ENCODE assay signal across 13 cellular contexts in the genomic region with DNA sequence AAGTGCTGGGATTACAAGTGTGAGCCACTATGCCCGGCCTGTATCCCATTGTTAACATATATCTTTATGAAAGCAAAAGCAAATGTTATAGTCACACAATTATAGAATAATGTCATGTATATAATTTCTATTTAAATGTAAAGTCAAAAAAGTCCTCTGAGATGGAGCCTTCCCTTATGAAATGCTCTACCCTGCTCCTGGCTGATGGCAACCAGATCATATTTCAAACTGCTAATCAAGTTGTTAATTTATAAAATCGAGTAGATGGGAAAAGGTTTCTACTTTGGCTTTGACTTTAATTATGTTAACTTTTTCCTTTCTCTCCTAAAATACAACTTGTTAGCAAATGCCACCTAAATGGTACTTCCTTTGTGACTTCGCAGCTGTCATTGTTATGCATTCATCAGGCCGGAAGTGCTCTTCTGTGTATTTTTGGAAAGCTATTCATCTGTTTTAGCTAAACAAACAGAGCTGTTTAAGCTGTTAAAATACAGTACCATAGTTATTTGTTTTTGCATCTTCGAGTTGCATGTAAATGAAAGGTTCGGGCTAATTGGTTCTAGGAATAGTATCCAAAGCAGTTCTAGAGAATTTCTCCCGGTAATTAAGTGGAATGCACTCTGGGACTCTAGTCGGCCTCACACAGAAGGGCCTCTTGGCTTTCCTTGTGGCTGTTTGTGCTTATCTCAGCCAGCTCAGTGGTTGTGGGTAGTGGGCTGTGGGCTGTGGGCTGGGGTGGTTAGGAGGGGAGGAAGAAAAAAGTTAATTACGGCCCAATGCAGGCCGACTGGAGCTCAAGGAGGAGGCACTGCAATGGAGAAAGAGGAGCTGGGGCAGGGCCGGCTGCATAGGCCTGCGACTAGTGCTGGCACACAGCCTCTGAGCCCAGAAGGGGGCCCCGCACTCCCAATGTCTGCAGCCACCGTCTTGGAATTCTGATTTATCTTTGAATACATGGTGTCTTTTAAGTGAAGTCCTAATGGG. TPM values are rescaled to one million over a fixed set of nuclear protein-coding genes. Genes with fewer than 3 reads are reported as not detected.
DNase-seq lines count a peak whose midpoint lies in the region; ATAC-seq and TF ChIP-seq lines count a peak whose summit lies in the region.
"Had no signal": no experiment of that assay in that cellular context is flagged by ENCODE, and none has a peak within 500 bp of the region (broad histone marks: within the 10 kb centered on the region; RNA-seq: fewer than 3 reads in every experiment).

No MANE protein-coding gene starts in this region.

- CTCF ChIA-PET in WTC11 (lab: Charles Lee): interaction anchor here (0.5 to 3.5 kb wide), 11 partner anchors 12 to 233 kb away, joined by 3 to 16 read pairs (median 4); a partner anchor contains a TSS

- no peaks in the 10 kb centered on the region for H3K9me3 Mint-ChIP-seq in WTC11

- no peaks in the 10 kb centered on the region for H3K36me3 Mint-ChIP-seq in WTC11

- no peak for TF ChIP-seq CTCF in WTC11 (IDR thresholded peaks at IDR 0.05)

- H3K27me3 Mint-ChIP-seq in WTC11 (ENCODE audit: low read depth): no peaks in the 10 kb centered on the region

- peak overlapping the region; percentile 38 for H3K4me3 Mint-ChIP-seq in WTC11

- ATAC-seq in WTC11: peak; percentile 70
- no peak for ATAC-seq in HG03045 (IDR thresholded peaks at IDR 0.05; ENCODE audit: unreplicated experiment)

- DNase-seq in ELF-1 (ENCODE audit: low read depth, low spot score): peak; percentile 67
- peak; percentile 65 for DNase-seq in NCI-H1436 (lab: John Stamatoyannopoulos, UW)
- peak; percentile 66 for DNase-seq in WTC11 (ENCODE audit: low spot score)
- DNase-seq in myocyte (ENCODE audit: low read depth): peak; percentile 83
- no peak for DNase-seq in nucleus accumbens (lab: John Stamatoyannopoulos, UW)
- DNase-seq in activated CD8-positive, alpha-beta memory T cell treated with anti-CD3 and anti-CD28 coated beads, Interleukin-2, amount 50 U/mL, for 48 hours: no peak
- no peak for DNase-seq in NCI-H226
- DNase-seq: activated effector memory CD4-positive, alpha-beta T cell treated with anti-CD3 and anti-CD28 coated beads, Interleukin-2, amount 50 U/mL, for 16 hours; EL; MV-4-11; stimulated activated naive CD4-positive, alpha-beta T cell treated with Interleukin-2 at 50 U/mL for 16 hours had no signal

- H3K27ac Mint-ChIP-seq in WTC11: peak overlapping the region; percentile 99

- POLR2A ChIA-PET in WTC11 (lab: Charles Lee): interaction anchor here (0.5 to 2.1 kb wide), 4 partner anchors 33 to 694 kb away, joined by 3 to 4 read pairs (median 4); a partner anchor contains a TSS

- peaks cover 72% of the 10 kb centered on the region for H3K4me1 Mint-ChIP-seq in WTC11

TF ChIP-seq in WTC11, 78 proteins besides CTCF, POLR2A, EP300 and RAD21 (continues in another document):
- TF ChIP-seq, protein P1, sequence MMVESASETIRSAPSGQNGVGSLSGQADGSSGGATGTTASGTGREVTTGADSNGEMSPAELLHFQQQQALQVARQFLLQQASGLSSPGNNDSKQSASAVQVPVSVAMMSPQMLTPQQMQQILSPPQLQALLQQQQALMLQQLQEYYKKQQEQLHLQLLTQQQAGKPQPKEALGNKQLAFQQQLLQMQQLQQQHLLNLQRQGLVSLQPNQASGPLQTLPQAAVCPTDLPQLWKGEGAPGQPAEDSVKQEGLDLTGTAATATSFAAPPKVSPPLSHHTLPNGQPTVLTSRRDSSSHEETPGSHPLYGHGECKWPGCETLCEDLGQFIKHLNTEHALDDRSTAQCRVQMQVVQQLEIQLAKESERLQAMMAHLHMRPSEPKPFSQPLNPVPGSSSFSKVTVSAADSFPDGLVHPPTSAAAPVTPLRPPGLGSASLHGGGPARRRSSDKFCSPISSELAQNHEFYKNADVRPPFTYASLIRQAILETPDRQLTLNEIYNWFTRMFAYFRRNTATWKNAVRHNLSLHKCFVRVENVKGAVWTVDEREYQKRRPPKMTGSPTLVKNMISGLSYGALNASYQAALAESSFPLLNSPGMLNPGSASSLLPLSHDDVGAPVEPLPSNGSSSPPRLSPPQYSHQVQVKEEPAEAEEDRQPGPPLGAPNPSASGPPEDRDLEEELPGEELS (CRISPR knock-in tag; IDR thresholded peaks at IDR 0.05): peak; percentile 98; the same call in 1 of the 2 replicates
- TF ChIP-seq, protein P2, sequence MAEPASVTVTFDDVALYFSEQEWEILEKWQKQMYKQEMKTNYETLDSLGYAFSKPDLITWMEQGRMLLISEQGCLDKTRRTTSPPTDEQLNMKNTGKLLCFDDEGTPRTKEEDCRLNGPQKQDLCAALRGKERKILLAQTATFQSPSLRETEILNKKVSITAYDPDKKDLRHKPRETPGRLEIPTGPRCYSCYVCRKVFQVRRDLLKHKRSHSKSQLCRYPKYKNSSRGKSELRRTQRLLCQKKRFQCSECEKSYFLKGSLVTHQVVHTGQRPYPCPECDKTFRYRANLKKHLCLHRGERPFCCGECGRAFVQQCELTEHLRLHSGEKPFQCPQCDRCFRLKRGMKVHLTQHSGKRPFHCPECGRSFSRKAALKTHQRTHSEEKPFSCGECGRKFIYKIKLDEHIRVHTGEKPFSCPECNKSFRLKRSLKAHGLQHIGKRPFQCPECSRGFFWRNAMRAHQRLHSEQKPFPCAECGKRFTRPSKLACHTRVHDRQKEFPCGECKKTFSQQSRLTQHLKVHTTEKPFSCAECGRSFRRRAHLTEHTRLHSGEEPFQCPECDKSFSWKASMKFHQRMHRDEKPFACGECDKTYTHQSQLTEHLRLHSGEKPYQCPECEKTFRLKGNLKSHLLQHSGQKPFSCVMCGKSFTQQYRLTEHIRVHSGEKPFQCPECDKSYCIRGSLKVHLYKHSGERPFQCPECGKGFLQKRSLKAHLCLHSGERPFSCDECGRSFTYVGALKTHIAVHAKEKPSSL (CRISPR knock-in tag; conservative IDR thresholded peaks at IDR 0.05): peak; percentile 77; the same call in 1 of the 2 replicates
- TF ChIP-seq MXD4 (CRISPR knock-in tag; IDR thresholded peaks at IDR 0.05; ENCODE audit: borderline replicate concordance) (no peak), TEAD1 (CRISPR knock-in tag; IDR thresholded peaks at IDR 0.05) (peak; percentile 70; the same call in 1 of the 2 replicates), OVOL2 (CRISPR knock-in tag; IDR thresholded peaks at IDR 0.05; ENCODE audit: borderline replicate concordance) (no peak), ZNF317 (CRISPR knock-in tag; IDR thresholded peaks at IDR 0.05; ENCODE audit: borderline replicate concordance, low read depth) (no peak), ZNF232 (CRISPR knock-in tag; IDR thresholded peaks at IDR 0.05) (no peak), SP1 (CRISPR knock-in tag; conservative IDR thresholded peaks at IDR 0.05) (peak; percentile 38; the same call in 1 of the 2 replicates), FOXP1 (CRISPR knock-in tag; IDR thresholded peaks at IDR 0.05; ENCODE audit: borderline replicate concordance) (peak; percentile 91)
- TF ChIP-seq, protein P3, sequence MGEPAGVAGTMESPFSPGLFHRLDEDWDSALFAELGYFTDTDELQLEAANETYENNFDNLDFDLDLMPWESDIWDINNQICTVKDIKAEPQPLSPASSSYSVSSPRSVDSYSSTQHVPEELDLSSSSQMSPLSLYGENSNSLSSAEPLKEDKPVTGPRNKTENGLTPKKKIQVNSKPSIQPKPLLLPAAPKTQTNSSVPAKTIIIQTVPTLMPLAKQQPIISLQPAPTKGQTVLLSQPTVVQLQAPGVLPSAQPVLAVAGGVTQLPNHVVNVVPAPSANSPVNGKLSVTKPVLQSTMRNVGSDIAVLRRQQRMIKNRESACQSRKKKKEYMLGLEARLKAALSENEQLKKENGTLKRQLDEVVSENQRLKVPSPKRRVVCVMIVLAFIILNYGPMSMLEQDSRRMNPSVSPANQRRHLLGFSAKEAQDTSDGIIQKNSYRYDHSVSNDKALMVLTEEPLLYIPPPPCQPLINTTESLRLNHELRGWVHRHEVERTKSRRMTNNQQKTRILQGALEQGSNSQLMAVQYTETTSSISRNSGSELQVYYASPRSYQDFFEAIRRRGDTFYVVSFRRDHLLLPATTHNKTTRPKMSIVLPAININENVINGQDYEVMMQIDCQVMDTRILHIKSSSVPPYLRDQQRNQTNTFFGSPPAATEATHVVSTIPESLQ (CRISPR knock-in tag; IDR thresholded peaks at IDR 0.05): no peak
- TF ChIP-seq, protein P4, sequence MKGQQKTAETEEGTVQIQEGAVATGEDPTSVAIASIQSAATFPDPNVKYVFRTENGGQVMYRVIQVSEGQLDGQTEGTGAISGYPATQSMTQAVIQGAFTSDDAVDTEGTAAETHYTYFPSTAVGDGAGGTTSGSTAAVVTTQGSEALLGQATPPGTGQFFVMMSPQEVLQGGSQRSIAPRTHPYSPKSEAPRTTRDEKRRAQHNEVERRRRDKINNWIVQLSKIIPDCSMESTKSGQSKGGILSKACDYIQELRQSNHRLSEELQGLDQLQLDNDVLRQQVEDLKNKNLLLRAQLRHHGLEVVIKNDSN (CRISPR knock-in tag; IDR thresholded peaks at IDR 0.05): no peak

RNA-seq across cellular contexts. Expression of a gene that starts 34.8 kb away (rescaled TPM):
- total RNA-seq in WTC11 (2021) (0.37 to 0.78 TPM (median 0.39 TPM) in 3 replicates), myocyte (not detected in 2 replicates)
- 0.10 TPM for polyA plus RNA-seq in myocyte (2012)
- total RNA-seq: skeletal muscle tissue had no signal

Comparison
In these comparisons a context has a peak if more than half of its experiments do, and no peak if none do; other contexts are left out.
1. DNase-seq: peak in ELF-1 (single experiment), NCI-H1436 (single experiment), WTC11 (single experiment) and myocyte (single experiment); none in nucleus accumbens (0 of 56), activated CD8-positive, alpha-beta memory T cell treated with anti-CD3 and anti-CD28 coated beads, Interleukin-2, amount 50 U/mL, for 48 hours (single experiment) and NCI-H226 (single experiment).